1 cellular context compared by ENCODE assay signal in the genomic region with DNA sequence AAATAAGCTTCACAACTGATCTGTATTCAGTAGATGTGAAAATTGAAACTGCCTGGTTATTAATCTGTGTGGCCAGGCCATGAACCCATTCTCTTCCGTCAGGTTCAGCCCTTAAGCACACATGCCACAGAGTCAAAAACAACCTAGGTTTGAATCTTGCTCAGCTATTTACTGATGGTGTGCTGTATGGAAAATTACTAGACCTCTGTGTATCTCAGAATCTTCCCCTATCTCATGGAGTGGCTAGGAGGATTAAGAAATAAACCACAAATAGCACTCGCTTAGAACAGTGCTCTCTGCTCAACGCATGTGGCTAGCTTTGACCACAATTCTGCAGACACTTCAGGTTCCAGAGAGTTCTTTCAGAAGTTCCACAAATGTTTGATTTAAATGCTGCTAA.
TF ChIP-seq lines count a peak whose summit lies in the region.

No MANE protein-coding gene starts in this region.

TF ChIP-seq in K562, 482 proteins besides CTCF, POLR2A, EP300 and RAD21 (continued from another document):
- TF ChIP-seq, protein P1, sequence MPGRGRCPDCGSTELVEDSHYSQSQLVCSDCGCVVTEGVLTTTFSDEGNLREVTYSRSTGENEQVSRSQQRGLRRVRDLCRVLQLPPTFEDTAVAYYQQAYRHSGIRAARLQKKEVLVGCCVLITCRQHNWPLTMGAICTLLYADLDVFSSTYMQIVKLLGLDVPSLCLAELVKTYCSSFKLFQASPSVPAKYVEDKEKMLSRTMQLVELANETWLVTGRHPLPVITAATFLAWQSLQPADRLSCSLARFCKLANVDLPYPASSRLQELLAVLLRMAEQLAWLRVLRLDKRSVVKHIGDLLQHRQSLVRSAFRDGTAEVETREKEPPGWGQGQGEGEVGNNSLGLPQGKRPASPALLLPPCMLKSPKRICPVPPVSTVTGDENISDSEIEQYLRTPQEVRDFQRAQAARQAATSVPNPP (IDR thresholded peaks at IDR 0.05; ENCODE audit: borderline replicate concordance, insufficient read depth, insufficient read length), result no peak
- TF ChIP-seq ADNP (tag; IDR thresholded peaks at IDR 0.05) (no peak), FOSL1 (tag; conservative IDR thresholded peaks at IDR 0.05) (peak; percentile 44; the same call in 1 of the 2 replicates), ESRRA (IDR thresholded peaks at IDR 0.05; ENCODE audit: borderline replicate concordance, low read depth) (peak; percentile 82; the same call in 1 of the 2 replicates), MTF1 (CRISPR knock-in tag; IDR thresholded peaks at IDR 0.05; ENCODE audit: borderline replicate concordance) (no peak), FOXA1 (IDR thresholded peaks at IDR 0.05; ENCODE audit: borderline replicate concordance) (no peak), CREBBP (IDR thresholded peaks at IDR 0.05; ENCODE audit: low read depth, low read length) (no peak), CHD1 (IDR thresholded peaks at IDR 0.05; ENCODE audit: low read length) (no peak), MED1 (CRISPR knock-in tag; IDR thresholded peaks at IDR 0.05; ENCODE audit: borderline replicate concordance) (no peak), ZBTB8A (IDR thresholded peaks at IDR 0.05; ENCODE audit: partially characterized antibody) (no peak), JUNB (CRISPR knock-in tag; conservative IDR thresholded peaks at IDR 0.05) (no peak)
- TF ChIP-seq, protein P2, sequence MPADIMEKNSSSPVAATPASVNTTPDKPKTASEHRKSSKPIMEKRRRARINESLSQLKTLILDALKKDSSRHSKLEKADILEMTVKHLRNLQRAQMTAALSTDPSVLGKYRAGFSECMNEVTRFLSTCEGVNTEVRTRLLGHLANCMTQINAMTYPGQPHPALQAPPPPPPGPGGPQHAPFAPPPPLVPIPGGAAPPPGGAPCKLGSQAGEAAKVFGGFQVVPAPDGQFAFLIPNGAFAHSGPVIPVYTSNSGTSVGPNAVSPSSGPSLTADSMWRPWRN (IDR thresholded peaks at IDR 0.05; ENCODE audit: low read depth), result peak; percentile 67; the same call in 1 of the 2 replicates
TF ChIP-seq in K562: peak in this region for 5.
